34 cellular contexts compared by ENCODE assay signal in genomic region chr17:35352284-35352683, GRCh38.
"Had no signal": no experiment of that assay in that cellular context is flagged by ENCODE, and none has a peak within 500 bp of the region (broad histone marks: within the 10 kb centered on the region; RNA-seq: fewer than 3 reads in every experiment).

No MANE protein-coding gene starts in this region.

- H3K4me1 Mint-ChIP-seq: brain had no signal

- H3K9me3 ChIP-seq: ascending aorta, esophagus squamous epithelium had no signal

- H3K27me3 ChIP-seq: ascending aorta, esophagus squamous epithelium had no signal

- H3K27ac Mint-ChIP-seq: activated CD4-positive, alpha-beta T cell treated with anti-CD3 and anti-CD28 coated beads, Interleukin-2, amount 10 ng/mL, durations not matched to agents 7 days and 5 days; activated CD8-positive, alpha-beta memory T cell treated with anti-CD3 and anti-CD28 coated beads, Interleukin-2, amount 10 ng/mL, durations not matched to agents 7 days and 5 days; activated CD8-positive, alpha-beta T cell treated with anti-CD3 and anti-CD28 coated beads, Interleukin-2, amount 10 ng/mL, durations not matched to agents 7 days and 5 days; activated naive CD4-positive, alpha-beta T cell treated with anti-CD3 and anti-CD28 coated beads, Interleukin-2, amount 10 ng/mL, durations not matched to agents 7 days and 5 days; activated naive CD4-positive, alpha-beta T cell treated with anti-CD3 and anti-CD28 coated beads, Interleukin-2, amount 50 U/mL, for 72 hours; activated naive CD8-positive, alpha-beta T cell treated with anti-CD3 and anti-CD28 coated beads, Interleukin-2, amount 10 ng/mL, durations not matched to agents 7 days and 5 days; activated T-helper 1 cell treated with anti-CD3 and anti-CD28 coated beads, Interleukin-12 subunit alpha, Interleukin-12 subunit beta, Interleukin-2, Interleukin-4 antibody, amounts not matched to agents 30 ng/mL and 10 ng/mL and 1 ng/mL, durations not matched to agents 14 hours and 24 hours and 36 hours; activated T-helper 2 cell treated with anti-CD3 and anti-CD28 coated beads, Interferon-gamma antibody, Interleukin-2, Interleukin-4, amounts not matched to agents 10 μg/mL and 5 μg/mL and 100 μg/mL, durations not matched to agents 14 hours and 24 hours and 36 hours; brain; T-helper 17 cell; T-helper 2 cell treated with Interferon-gamma antibody and Interleukin-4, amounts not matched to agents 5 μg/mL and 100 μg/mL, for 36 hours had no signal

- DNase-seq: activated CD4-positive, alpha-beta T cell treated with anti-CD3 and anti-CD28 coated beads for 1 hour; activated CD4-positive, alpha-beta T cell treated with anti-CD3 and anti-CD28 coated beads for 4 hours; activated CD4-positive, alpha-beta T cell treated with anti-CD3 and anti-CD28 coated beads, Interleukin-2, amount 10 ng/mL, durations not matched to agents 7 days and 5 days; activated CD4-positive, alpha-beta T cell treated with anti-CD3 and anti-CD28 coated beads, Interleukin-2, amount 50 U/mL, for 4 hours; activated CD8-positive, alpha-beta memory T cell treated with anti-CD3 and anti-CD28 coated beads, Interleukin-2, amount 10 ng/mL, durations not matched to agents 7 days and 5 days; activated CD8-positive, alpha-beta memory T cell treated with anti-CD3 and anti-CD28 coated beads, Interleukin-2, amount 50 U/mL, for 4 hours; activated CD8-positive, alpha-beta T cell treated with anti-CD3 and anti-CD28 coated beads, Interleukin-2, amount 10 ng/mL, durations not matched to agents 7 days and 5 days; activated effector memory CD4-positive, alpha-beta T cell treated with anti-CD3 and anti-CD28 coated beads, Interleukin-2, amount 50 U/mL, for 16 hours; activated naive CD4-positive, alpha-beta T cell treated with anti-CD3 and anti-CD28 coated beads, Interleukin-2, amount 10 ng/mL, durations not matched to agents 7 days and 5 days; activated naive CD8-positive, alpha-beta T cell treated with anti-CD3 and anti-CD28 coated beads, Interleukin-2, amount 10 ng/mL, durations not matched to agents 7 days and 5 days; activated T-cell treated with anti-CD3 and anti-CD28 coated beads, Interleukin-2, amount 50 U/mL, for 1 hour; activated T-cell treated with anti-CD3 and anti-CD28 coated beads, Interleukin-2, amount 50 U/mL, for 48 hours; caudate nucleus; cortex of kidney; dermis blood vessel endothelial cell; effector CD4-positive, alpha-beta T cell; effector memory CD8-positive, alpha-beta T cell; esophagus squamous epithelium; foreskin melanocyte; head of caudate nucleus; hippocampal formation; T-helper 1 cell; T-helper 17 cell; T1000 had no signal

- H3K36me3 Mint-ChIP-seq: brain had no signal

- H3K4me1 ChIP-seq: ascending aorta, esophagus squamous epithelium had no signal

- H3K27me3 Mint-ChIP-seq: activated CD8-positive, alpha-beta memory T cell treated with anti-CD3 and anti-CD28 coated beads, Interleukin-2, amount 10 ng/mL, durations not matched to agents 7 days and 5 days; activated naive CD4-positive, alpha-beta T cell treated with anti-CD3 and anti-CD28 coated beads, Interleukin-2, amount 10 ng/mL, durations not matched to agents 7 days and 5 days; effector memory CD8-positive, alpha-beta T cell; T-helper 17 cell had no signal

- H3K9me3 Mint-ChIP-seq: activated CD4-positive, alpha-beta T cell treated with anti-CD3 and anti-CD28 coated beads, Interleukin-2, amount 10 ng/mL, durations not matched to agents 7 days and 5 days; activated naive CD4-positive, alpha-beta T cell treated with anti-CD3 and anti-CD28 coated beads, Interleukin-2, amount 10 ng/mL, durations not matched to agents 7 days and 5 days; activated naive CD4-positive, alpha-beta T cell treated with anti-CD3 and anti-CD28 coated beads, Interleukin-2, amount 50 U/mL, for 72 hours; activated naive CD8-positive, alpha-beta T cell treated with anti-CD3 and anti-CD28 coated beads, Interleukin-2, amount 10 ng/mL, durations not matched to agents 7 days and 5 days; activated T-helper 1 cell treated with anti-CD3 and anti-CD28 coated beads, Interleukin-12 subunit alpha, Interleukin-12 subunit beta, Interleukin-2, Interleukin-4 antibody, amounts not matched to agents 30 ng/mL and 10 ng/mL and 1 ng/mL, durations not matched to agents 14 hours and 24 hours and 36 hours; activated T-helper 2 cell treated with anti-CD3 and anti-CD28 coated beads, Interferon-gamma antibody, Interleukin-2, Interleukin-4, amounts not matched to agents 10 μg/mL and 5 μg/mL and 100 μg/mL, durations not matched to agents 14 hours and 24 hours and 36 hours; effector memory CD8-positive, alpha-beta T cell; T-helper 2 cell treated with Interferon-gamma antibody and Interleukin-4, amounts not matched to agents 5 μg/mL and 100 μg/mL, for 36 hours had no signal

- H3K4me3 Mint-ChIP-seq: activated CD4-positive, alpha-beta T cell treated with anti-CD3 and anti-CD28 coated beads, Interleukin-2, amount 10 ng/mL, durations not matched to agents 7 days and 5 days; activated CD8-positive, alpha-beta memory T cell treated with anti-CD3 and anti-CD28 coated beads, Interleukin-2, amount 10 ng/mL, durations not matched to agents 7 days and 5 days; activated CD8-positive, alpha-beta T cell treated with anti-CD3 and anti-CD28 coated beads, Interleukin-2, amount 10 ng/mL, durations not matched to agents 7 days and 5 days; activated naive CD4-positive, alpha-beta T cell treated with anti-CD3 and anti-CD28 coated beads, Interleukin-2, amount 10 ng/mL, durations not matched to agents 7 days and 5 days; activated naive CD8-positive, alpha-beta T cell treated with anti-CD3 and anti-CD28 coated beads, Interleukin-2, amount 10 ng/mL, durations not matched to agents 7 days and 5 days; activated T-helper 1 cell treated with anti-CD3 and anti-CD28 coated beads, Interleukin-12 subunit alpha, Interleukin-12 subunit beta, Interleukin-2, Interleukin-4 antibody, amounts not matched to agents 30 ng/mL and 10 ng/mL and 1 ng/mL, durations not matched to agents 14 hours and 24 hours and 36 hours; brain; effector memory CD8-positive, alpha-beta T cell; T-helper 17 cell; T-helper 2 cell treated with Interferon-gamma antibody and Interleukin-4, amounts not matched to agents 5 μg/mL and 100 μg/mL, for 36 hours had no signal

- FAIRE-seq: colon, endometrium, endothelial cell of umbilical vein had no signal

- ATAC-seq: activated CD8-positive, alpha-beta memory T cell treated with anti-CD3 and anti-CD28 coated beads, Interleukin-2, amount 10 ng/mL, durations not matched to agents 7 days and 5 days; activated CD8-positive, alpha-beta T cell treated with anti-CD3 and anti-CD28 coated beads, Interleukin-2, amount 10 ng/mL, durations not matched to agents 7 days and 5 days; activated naive CD4-positive, alpha-beta T cell treated with anti-CD3 and anti-CD28 coated beads, Interleukin-2, amount 50 U/mL, for 72 hours; effector memory CD8-positive, alpha-beta T cell; T-helper 17 cell had no signal

- H3K27ac ChIP-seq: ascending aorta, epithelial cell of prostate, esophagus squamous epithelium had no signal

- H3K4me3 ChIP-seq: ascending aorta, esophagus squamous epithelium had no signal
